In the genomic region with DNA sequence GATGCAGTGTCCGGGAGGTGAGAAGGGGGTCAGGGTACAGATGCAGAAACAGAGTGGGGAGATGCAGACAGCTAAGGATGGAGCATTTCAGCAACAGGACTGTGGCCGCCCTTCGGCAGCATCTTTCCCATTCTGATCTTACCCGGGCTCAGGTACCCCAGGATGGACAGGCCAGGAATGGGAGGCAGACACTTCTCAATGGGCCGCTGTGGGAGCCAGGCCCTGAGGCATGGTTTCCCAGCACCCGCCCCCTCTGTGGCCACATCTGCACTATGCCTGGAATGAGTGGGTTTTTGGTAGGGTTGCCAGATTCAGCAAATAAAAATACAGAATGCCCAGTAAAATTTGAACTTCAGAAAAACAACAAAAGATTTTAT, we compare ENCODE assay signal across 15 cellular contexts.
"Had no signal": no experiment of that assay in that cellular context is flagged by ENCODE, and none has a peak within 500 bp of the region (broad histone marks: within the 10 kb centered on the region; RNA-seq: fewer than 3 reads in every experiment).

No MANE protein-coding gene starts in this region.

- H3K4me1 Mint-ChIP-seq: activated CD4-positive, alpha-beta T cell treated with anti-CD3 and anti-CD28 coated beads, Interleukin-2, amount 10 ng/mL, durations not matched to agents 24 days and 14 days; activated naive CD4-positive, alpha-beta T cell treated with anti-CD3 and anti-CD28 coated beads, Interleukin-2, amount 10 ng/mL, durations not matched to agents 7 days and 5 days; memory B cell; WTC11 had no signal

- H3K4me3 ChIP-seq: adrenal gland, body of pancreas, transverse colon had no signal

- DNase-seq: activated CD4-positive, alpha-beta T cell treated with anti-CD3 and anti-CD28 coated beads, Interleukin-2, amount 10 ng/mL, durations not matched to agents 24 days and 14 days; activated naive CD4-positive, alpha-beta T cell treated with anti-CD3 and anti-CD28 coated beads, Interleukin-2, amount 10 ng/mL, durations not matched to agents 7 days and 5 days; adrenal gland; body of pancreas; dermis blood vessel endothelial cell; glutamatergic neuron; stimulated activated CD4-positive, alpha-beta T cell treated with anti-CD3 and anti-CD28 coated beads, Interleukin-12 subunit alpha, Interleukin-12 subunit beta, amount 100 ng/mL, for 4 hours; stimulated activated naive CD4-positive, alpha-beta T cell; substantia nigra; transverse colon had no signal

- ATAC-seq: body of pancreas, left lobe of liver, WTC11 had no signal

- H3K4me1 ChIP-seq: adrenal gland, body of pancreas, transverse colon had no signal

- H3K9me3 Mint-ChIP-seq: activated naive CD4-positive, alpha-beta T cell treated with anti-CD3 and anti-CD28 coated beads, Interleukin-2, amount 10 ng/mL, durations not matched to agents 7 days and 5 days had no signal

- H3K36me3 Mint-ChIP-seq: activated naive CD4-positive, alpha-beta T cell treated with anti-CD3 and anti-CD28 coated beads, Interleukin-2, amount 10 ng/mL, durations not matched to agents 7 days and 5 days; memory B cell; WTC11 had no signal

- H3K27ac Mint-ChIP-seq: activated CD4-positive, alpha-beta T cell treated with anti-CD3 and anti-CD28 coated beads, Interleukin-2, amount 10 ng/mL, durations not matched to agents 24 days and 14 days; activated T-helper 2 cell treated with anti-CD3 and anti-CD28 coated beads, Interferon-gamma antibody, Interleukin-2, Interleukin-4, amounts not matched to agents 10 μg/mL and 5 μg/mL and 100 μg/mL, durations not matched to agents 14 hours and 24 hours and 36 hours; memory B cell; T-helper 1 cell treated with Interleukin-12 subunit alpha and Interleukin-12 subunit beta and Interleukin-4 antibody, amounts not matched to agents 30 μg/mL and 1 μg/mL, for 36 hours; WTC11 had no signal

- H3K27me3 ChIP-seq: adrenal gland, body of pancreas, transverse colon had no signal

- H3K27me3 Mint-ChIP-seq: activated CD4-positive, alpha-beta T cell treated with anti-CD3 and anti-CD28 coated beads, Interleukin-2, amount 10 ng/mL, durations not matched to agents 24 days and 14 days; activated naive CD4-positive, alpha-beta T cell treated with anti-CD3 and anti-CD28 coated beads, Interleukin-2, amount 10 ng/mL, durations not matched to agents 7 days and 5 days had no signal

- H3K4me3 Mint-ChIP-seq: activated CD4-positive, alpha-beta T cell treated with anti-CD3 and anti-CD28 coated beads, Interleukin-2, amount 10 ng/mL, durations not matched to agents 24 days and 14 days; activated naive CD4-positive, alpha-beta T cell treated with anti-CD3 and anti-CD28 coated beads, Interleukin-2, amount 10 ng/mL, durations not matched to agents 7 days and 5 days; memory B cell; T-helper 1 cell treated with Interleukin-12 subunit alpha and Interleukin-12 subunit beta and Interleukin-4 antibody, amounts not matched to agents 30 μg/mL and 1 μg/mL, for 36 hours; WTC11 had no signal

- H3K36me3 ChIP-seq: adrenal gland, transverse colon had no signal

- H3K27ac ChIP-seq: adrenal gland, body of pancreas, transverse colon had no signal

- H3K9me3 ChIP-seq: adrenal gland, body of pancreas, transverse colon had no signal
